15 cellular contexts compared by ENCODE assay signal in genomic region chr2:84964406-84965191, GRCh38. TPM values are rescaled to one million over a fixed set of nuclear protein-coding genes. Genes with fewer than 3 reads are reported as not detected.
DNase-seq lines count a peak whose midpoint lies in the region; ATAC-seq and TF ChIP-seq lines count a peak whose summit lies in the region.
"Had no signal": no experiment of that assay in that cellular context is flagged by ENCODE, and none has a peak within 500 bp of the region (broad histone marks: within the 10 kb centered on the region; RNA-seq: fewer than 3 reads in every experiment).

No MANE protein-coding gene starts in this region.

- no peak for TF ChIP-seq POLR2A in lower leg skin (IDR thresholded peaks at IDR 0.05)

- H3K4me3 Mint-ChIP-seq in CD14-positive monocyte (peak overlapping the region in 1 of 2 donors; percentile 59), memory B cell (peak overlapping the region; percentile 63)
- no peak overlapping the region for H3K4me3 Mint-ChIP-seq in activated CD8-positive, alpha-beta T cell treated with anti-CD3 and anti-CD28 coated beads for 36 hours

- intact Hi-C loops in CD14-positive monocyte (cut with micrococcal nuclease) (loop anchor here in 1 of 2 donors (5.0 kb wide), 1 partner anchor 37 kb away; no protein-coding TSS in a partner anchor), lower leg skin (cut with DNase I; ENCODE audit: low total_unique reads) (no loop called here)
- intact Hi-C loops in activated CD8-positive, alpha-beta T cell treated with anti-CD3 and anti-CD28 coated beads for 36 hours (cut with micrococcal nuclease) = no loop called here

- H3K4me1 Mint-ChIP-seq in CD14-positive monocyte (peaks cover 72% of the 10 kb centered on the region), memory B cell (peaks cover 45% of the 10 kb centered on the region)
- H3K4me1 Mint-ChIP-seq in activated CD8-positive, alpha-beta T cell treated with anti-CD3 and anti-CD28 coated beads for 36 hours (ENCODE audit: low read depth) = peaks cover 38% of the 10 kb centered on the region

- H3K27me3 Mint-ChIP-seq in CD14-positive monocyte (ENCODE audit: low read depth in 3 of 3) (peaks cover 0 to 3% (median 0%) of the 10 kb centered on the region in 3 donors), memory B cell (no peaks in the 10 kb centered on the region)
- no peaks in the 10 kb centered on the region for H3K27me3 Mint-ChIP-seq in activated CD8-positive, alpha-beta T cell treated with anti-CD3 and anti-CD28 coated beads for 36 hours

- TF ChIP-seq CTCF in CD14-positive monocyte (IDR thresholded peaks at IDR 0.05) = no peak
- no peak for TF ChIP-seq CTCF in activated CD8-positive, alpha-beta T cell treated with anti-CD3 and anti-CD28 coated beads for 36 hours (IDR thresholded peaks at IDR 0.05)
- TF ChIP-seq CTCF in lower leg skin (IDR thresholded peaks at IDR 0.05) = no peak

- H3K4me3 ChIP-seq in lower leg skin (ENCODE audit: low read depth, poor library complexity, severe bottlenecking) = no peak overlapping the region

- POLR2A ChIA-PET in activated CD8-positive, alpha-beta T cell treated with anti-CD3 and anti-CD28 coated beads for 36 hours (lab: Charles Lee) = no interaction called here

- no peak for ATAC-seq in activated CD8-positive, alpha-beta T cell treated with anti-CD3 and anti-CD28 coated beads for 36 hours
- peak; percentile 41 for ATAC-seq in memory B cell (ENCODE audit: low read depth)

- CTCF ChIA-PET in activated CD8-positive, alpha-beta T cell treated with anti-CD3 and anti-CD28 coated beads for 36 hours (lab: Charles Lee) = interaction anchor here (0.8 to 1.7 kb wide), 4 partner anchors 17 to 38 kb away, joined by 3 to 4 read pairs (median 3); no protein-coding TSS in a partner anchor

- H3K27ac Mint-ChIP-seq in CD14-positive monocyte (peak overlapping the region; percentile 80 to 95 (median 91)), memory B cell (peak overlapping the region; percentile 35)
- peak overlapping the region; percentile 18 for H3K27ac Mint-ChIP-seq in activated CD8-positive, alpha-beta T cell treated with anti-CD3 and anti-CD28 coated beads for 36 hours

- H3K9me3 Mint-ChIP-seq in CD14-positive monocyte (peaks cover 0 to 5% (median 0%) of the 10 kb centered on the region in 7 donors), memory B cell (no peaks in the 10 kb centered on the region)
- H3K9me3 Mint-ChIP-seq in activated CD8-positive, alpha-beta T cell treated with anti-CD3 and anti-CD28 coated beads for 36 hours = no peaks in the 10 kb centered on the region

- DNase-seq in CD14-positive monocyte (ENCODE audit: low spot score) (no peak), ELR (ENCODE audit: low read depth) (peak; percentile 37), memory B cell (ENCODE audit: low spot score in 2 of 2) (no peak), HuH-7 (ENCODE audit: low spot score) (no peak), SK-N-DZ (ENCODE audit: low spot score) (no peak), lower leg skin (ENCODE audit: low spot score in 2 of 2) (no peak), NCI-H510A (lab: John Stamatoyannopoulos, UW) (no peak)
- no peak for DNase-seq in activated CD8-positive, alpha-beta T cell treated with anti-CD3 and anti-CD28 coated beads for 36 hours
- DNase-seq: GDM1; Kasumi-1; NCI-H1694; NCI-H524; SIG-M5; stimulated activated CD4-positive, alpha-beta T cell treated with anti-CD3 and anti-CD28 coated beads, Interleukin-4, amount 100 ng/mL, for 4 hours; stimulated activated naive CD4-positive, alpha-beta T cell had no signal

- 92% methylated on average over 9 of the region's 9 CpGs for WGBS in lower leg skin, 2 donors

- peaks cover 24 to 33% of the 10 kb centered on the region in 2 donors for H3K36me3 Mint-ChIP-seq in CD14-positive monocyte
- H3K36me3 Mint-ChIP-seq in activated CD8-positive, alpha-beta T cell treated with anti-CD3 and anti-CD28 coated beads for 36 hours (ENCODE audit: low read depth) = peaks cover 60% of the 10 kb centered on the region
- peaks cover 26% of the 10 kb centered on the region for H3K36me3 Mint-ChIP-seq in memory B cell

RNA-seq across cellular contexts. Expression of gene KCMF1, which starts 6.4 kb away (rescaled TPM):
- 10 to 100 TPM; 22.5 to 28.5 TPM for polyA plus RNA-seq in CD14-positive monocyte
- 100 to 1,000 TPM; 101 to 105 TPM for total RNA-seq in activated CD8-positive, alpha-beta T cell treated with anti-CD3 and anti-CD28 coated beads for 36 hours
- polyA plus RNA-seq in SK-N-DZ (2014; cell fraction: cytosol; rRNA removed) = 17.1 and 32.1 TPM in 2 replicates
- 26.3 and 28.1 TPM in 2 replicates for polyA plus RNA-seq in SK-N-DZ (2014; cell fraction: nucleus; rRNA removed)
- total RNA-seq in lower leg skin = 10 to 100 TPM; 35.2 to 51.7 (median 39.9) TPM

RNA-seq across cellular contexts. Expression of gene TMSB10, which starts 59.1 kb away (rescaled TPM):
- 1,000 to 10,000 TPM; 5,130 to 6,847 TPM for polyA plus RNA-seq in CD14-positive monocyte
- total RNA-seq in activated CD8-positive, alpha-beta T cell treated with anti-CD3 and anti-CD28 coated beads for 36 hours = 1,000 to 10,000 TPM; 2,035 to 2,060 TPM
- polyA plus RNA-seq in SK-N-DZ (2014; cell fraction: cytosol; rRNA removed) = 5,716 and 6,225 TPM in 2 replicates
- polyA plus RNA-seq in SK-N-DZ (2014; cell fraction: nucleus; rRNA removed) = 3,361 and 4,439 TPM in 2 replicates
- total RNA-seq in lower leg skin = 1,000 to 10,000 TPM in 2 of 4 donors, 100 to 1,000 TPM in 2; 774 to 1,415 (median 1,103) TPM

Comparison
In these comparisons a context has a peak if more than half of its experiments do, and no peak if none do; other contexts are left out.
1. H3K27ac Mint-ChIP-seq: peak in every context shown above with its lines; median percentile 91 in CD14-positive monocyte; 35 in memory B cell; 18 in activated CD8-positive, alpha-beta T cell treated with anti-CD3 and anti-CD28 coated beads for 36 hours.